8 cellular contexts compared by ENCODE assay signal in the genomic region with DNA sequence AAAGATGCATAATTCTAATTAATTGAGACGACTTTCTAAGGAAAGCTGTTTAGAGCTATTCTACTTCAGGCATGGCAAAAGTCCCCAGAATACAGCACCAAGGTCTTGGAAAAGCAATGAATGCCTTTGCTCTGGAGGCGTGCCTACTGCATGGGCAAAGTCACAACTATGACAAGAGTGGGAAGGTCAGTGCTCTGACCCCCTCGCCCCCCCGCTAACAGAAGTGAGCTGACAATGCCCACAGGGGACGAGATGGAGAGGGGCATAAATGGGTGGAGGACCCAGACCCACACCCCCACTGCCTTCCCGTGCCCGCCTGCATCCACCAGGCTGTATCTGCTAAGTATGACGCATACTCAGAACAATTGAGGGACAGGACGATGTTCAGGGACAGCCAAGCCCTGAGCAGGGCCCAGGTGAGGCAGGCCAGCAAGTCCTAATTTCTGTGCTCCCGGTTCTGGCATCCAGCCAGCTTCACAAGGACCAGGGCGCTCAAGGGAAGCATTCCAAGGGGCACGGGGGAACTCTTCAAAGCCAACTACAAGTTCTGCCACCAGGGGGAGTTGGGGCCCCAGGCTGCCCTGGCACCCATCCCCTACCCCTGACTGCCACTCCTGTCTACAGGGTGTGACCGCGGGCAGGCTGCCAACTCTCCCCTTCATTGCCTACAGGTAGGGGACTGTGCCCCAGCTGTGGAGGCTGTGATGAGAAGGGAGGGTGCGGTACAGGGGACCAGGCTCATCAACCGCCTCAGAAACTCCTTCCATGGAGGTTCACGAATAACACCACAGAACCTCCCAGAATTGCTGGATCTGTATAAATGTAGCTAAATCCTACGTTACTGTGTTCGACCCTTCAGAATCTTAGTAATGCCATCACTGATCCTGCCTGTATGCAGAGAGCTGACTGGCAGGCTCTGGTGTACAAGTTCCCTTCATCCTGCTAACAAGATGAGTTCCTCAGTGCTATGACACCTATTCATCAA.
DNase-seq lines count a peak whose midpoint lies in the region; ATAC-seq and TF ChIP-seq lines count a peak whose summit lies in the region.

No MANE protein-coding gene starts in this region.

- H3K4me3 ChIP-seq in astrocyte of the cerebellum (ENCODE audit: low read depth, low read length), result no peak overlapping the region

- TF ChIP-seq CTCF in GM12873 (IDR thresholded peaks at IDR 0.05; ENCODE audit: insufficient read depth, low read depth, low read length, missing control alignments) (peak; percentile 89), astrocyte of the cerebellum (IDR thresholded peaks at IDR 0.05; ENCODE audit: low read depth, low read length, missing control alignments) (peak; percentile 74)

- ATAC-seq in GM21360 (IDR thresholded peaks at IDR 0.05; ENCODE audit: unreplicated experiment), result no peak
- ATAC-seq in GM18867 (IDR thresholded peaks at IDR 0.05; ENCODE audit: unreplicated experiment), result no peak

- in situ Hi-C loops in astrocyte of the cerebellum (cut with HindIII; ENCODE audit: low sequenced_read_pairs), result no loop called here

- DNase-seq in NCI-H146 (lab: John Stamatoyannopoulos, UW), result peak; percentile 73
- DNase-seq in T-helper 22 cell (ENCODE audit: low read depth), result peak; percentile 24
- no peak for DNase-seq in astrocyte of the cerebellum (ENCODE audit: low read depth)
- DNase-seq in islet precursor cell, result peak; percentile 75
- DNase-seq in stimulated activated CD4-positive, alpha-beta T cell treated with anti-CD3 and anti-CD28 coated beads, TNF-alpha, amount 100 ng/mL, for 24 hours (ENCODE audit: low read depth in 3 of 3), result peak; percentile 35 to 62 (median 38)
